Comparison of ENCODE assay signal across 8 cellular contexts in the genomic region with DNA sequence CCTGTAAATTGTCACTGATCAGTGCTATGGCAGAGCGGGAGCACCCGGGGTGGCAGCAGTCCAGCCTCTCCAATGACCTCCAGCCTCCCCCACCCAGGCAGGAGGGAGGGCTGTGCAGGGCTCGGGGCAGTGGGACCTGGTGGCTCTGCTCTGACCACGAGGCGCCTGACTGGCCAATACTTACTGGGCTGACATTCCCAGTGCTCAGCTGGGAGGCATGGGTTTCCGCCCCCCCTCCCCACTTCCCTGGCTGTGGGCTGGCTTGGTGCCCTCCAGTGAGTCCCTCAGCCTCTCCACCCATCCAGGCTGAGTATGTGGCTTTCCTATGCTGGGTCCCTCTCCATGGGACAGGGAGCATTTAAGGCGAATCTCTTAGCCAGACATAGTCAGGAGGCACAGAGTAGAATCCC. TPM values are rescaled to one million over a fixed set of nuclear protein-coding genes. Genes with fewer than 3 reads are reported as not detected.
A peak's percentile ranks its signal among the peaks of the same experiment; 100 is the strongest.
DNase-seq lines count a peak whose midpoint lies in the region; ATAC-seq and TF ChIP-seq lines count a peak whose summit lies in the region.

No MANE protein-coding gene starts in this region.

- no peak for ATAC-seq in naive B cell (ENCODE audit: low read depth in 2 of 2)
- ATAC-seq in GM21786 (IDR thresholded peaks at IDR 0.05; ENCODE audit: unreplicated experiment), result no peak
- no peak for ATAC-seq in GM21526 (IDR thresholded peaks at IDR 0.05; ENCODE audit: low FRiP score, unreplicated experiment)

- peak overlapping the region; percentile 86 to 89 (median 88) for H3K4me3 Mint-ChIP-seq in CD4-positive, alpha-beta memory T cell
- H3K4me3 Mint-ChIP-seq in naive B cell, result peak overlapping the region; percentile 12 to 87 (median 38)

- peak in 1 of 2 experiments; percentile 73; a peak in 1 of 4 replicates for TF ChIP-seq EP300 in SK-N-SH (IDR thresholded peaks at IDR 0.05; ENCODE audit: borderline replicate concordance in 1 of 2, low read depth in 1 of 2, low read length in 1 of 2)

- H3K36me3 Mint-ChIP-seq in CD4-positive, alpha-beta memory T cell, result peaks cover 19 to 30% of the 10 kb centered on the region in 2 donors
- H3K36me3 Mint-ChIP-seq in naive B cell, result no peaks in the 10 kb centered on the region

- CTCF ChIA-PET in CD4-positive, alpha-beta memory T cell (lab: Charles Lee; ENCODE audit: partially characterized antibody), result interaction anchor here (1.4 to 8.5 kb wide), 4 partner anchors 14 to 69 kb away, joined by 6 to 134 read pairs (median 61); no protein-coding TSS in a partner anchor
- CTCF ChIA-PET in SK-N-SH (lab: Yijun Ruan, JAX), result interaction anchor here (0.6 to 15.1 kb wide), 9 partner anchors 10 to 106 kb away, joined by 3 to 327 read pairs (median 8); a partner anchor contains a TSS

- H2AFZ ChIP-seq in SK-N-SH (ENCODE audit: low read depth), result no peak overlapping the region

- in situ Hi-C loops in HAP-1 (cut with MboI; ENCODE audit: low sequenced_read_pairs), result no loop called here

- TF ChIP-seq RAD21 in SK-N-SH (IDR thresholded peaks at IDR 0.05; ENCODE audit: low read length), result 0 out of 2 replicates have a peak, but pooled peaks have one; percentile 4

- H3K9me3 ChIP-seq in CD4-positive, alpha-beta memory T cell (ENCODE audit: control insufficient read depth in 1 of 2, low read length in 2 of 2), result no peaks in the 10 kb centered on the region
- H3K9me3 ChIP-seq in SK-N-SH (no peaks in the 10 kb centered on the region), HAP-1 (no peaks in the 10 kb centered on the region)

- peaks cover 34% of the 10 kb centered on the region for H4K20me1 ChIP-seq in SK-N-SH (ENCODE audit: insufficient read depth)

- intact Hi-C loops in CD4-positive, alpha-beta memory T cell (cut with micrococcal nuclease), result no loop called here

- H3K9ac ChIP-seq in SK-N-SH, result peak overlapping the region; percentile 93

- peaks cover 21% of the 10 kb centered on the region for H3K36me3 ChIP-seq in CD4-positive, alpha-beta memory T cell (ENCODE audit: insufficient read depth, low read length)
- H3K36me3 ChIP-seq in SK-N-SH (replicated peaks in 1 of 2; ENCODE audit: control insufficient read depth in 1 of 2, insufficient read depth in 2 of 2, low read length in 1 of 2), result peaks cover 34 to 37% of the 10 kb centered on the region in 2 experiments
- H3K36me3 ChIP-seq in HAP-1 (replicated peaks), result peaks cover 5% of the 10 kb centered on the region

- peaks cover 0 to 4% (median 0%) of the 10 kb centered on the region in 8 donors for H3K9me3 Mint-ChIP-seq in CD4-positive, alpha-beta memory T cell
- H3K9me3 Mint-ChIP-seq in naive B cell, result no peaks in the 10 kb centered on the region

- peaks cover 32 to 68% (median 50%) of the 10 kb centered on the region in 4 donors for H3K4me1 Mint-ChIP-seq in CD4-positive, alpha-beta memory T cell
- H3K4me1 Mint-ChIP-seq in naive B cell, result peaks cover 30 to 57% (median 46%) of the 10 kb centered on the region in 3 donors

- TF ChIP-seq CTCF in SK-N-SH (IDR thresholded peaks at IDR 0.05), result no peak

- peak overlapping the region; percentile 96 to 99 (median 99) for H3K27ac Mint-ChIP-seq in CD4-positive, alpha-beta memory T cell
- H3K27ac Mint-ChIP-seq in naive B cell, result peak overlapping the region; percentile 65 to 97 (median 88)

- WGBS in SK-N-SH (ENCODE audit: low lambda C conversion rate), result 21% methylated on average over 4 of the region's 7 CpGs

- no peaks in the 10 kb centered on the region for H3K27me3 ChIP-seq in CD4-positive, alpha-beta memory T cell (ENCODE audit: insufficient read depth, low read length)
- H3K27me3 ChIP-seq in SK-N-SH (ENCODE audit: insufficient read depth) (no peaks in the 10 kb centered on the region), HAP-1 (ENCODE audit: low read depth) (no peaks in the 10 kb centered on the region)

- H3K27ac ChIP-seq in CD4-positive, alpha-beta memory T cell (ENCODE audit: low read depth, low read length), result peak overlapping the region; percentile 93
- H3K27ac ChIP-seq in SK-N-SH (ENCODE audit: low read depth in 2 of 2, low read length in 1 of 2) (peak overlapping the region; percentile 20 to 91; a peak in 3 of 4 replicates), epithelial cell of prostate (peak overlapping the region; percentile 55)

- peak overlapping the region; percentile 76 to 89 for H3K4me3 ChIP-seq in CD4-positive, alpha-beta memory T cell (ENCODE audit: low read length in 2 of 2)
- H3K4me3 ChIP-seq in SK-N-SH (ENCODE audit: low read depth in 2 of 2, low read length in 1 of 2) (peak overlapping the region; percentile 86 to 94), HAP-1 (no peak overlapping the region)

- DNase-seq in CD4-positive, alpha-beta memory T cell, result no peak
- DNase-seq in SK-N-SH (peak; percentile 72), epithelial cell of prostate (ENCODE audit: low read depth, low spot score) (no peak), naive B cell (no peak), HAP-1 (ENCODE audit: low spot score in 2 of 2) (no peak), AML-193 (lab: John Stamatoyannopoulos, UW) (no peak)

- peaks cover 49% of the 10 kb centered on the region for H3F3A ChIP-seq in SK-N-SH (replicated peaks; ENCODE audit: insufficient read depth)

- H3K4me1 ChIP-seq in CD4-positive, alpha-beta memory T cell (ENCODE audit: insufficient read depth, low read length), result peaks cover 63% of the 10 kb centered on the region
- peaks cover 41 to 43% of the 10 kb centered on the region in 2 experiments for H3K4me1 ChIP-seq in SK-N-SH (ENCODE audit: control insufficient read depth in 1 of 2, insufficient read depth in 2 of 2, low read depth in 1 of 2, low read length in 1 of 2)
- peaks cover 12% of the 10 kb centered on the region for H3K4me1 ChIP-seq in HAP-1

- POLR2A ChIA-PET in CD4-positive, alpha-beta memory T cell (lab: Charles Lee; ENCODE audit: partially characterized antibody), result interaction anchor here (2.2 to 4.6 kb wide), 3 partner anchors 25 to 105 kb away, joined by 7 to 62 read pairs (median 28); no protein-coding TSS in a partner anchor
- POLR2A ChIA-PET in SK-N-SH (lab: Yijun Ruan, JAX), result no interaction called here

- no peaks in the 10 kb centered on the region for H3K9me2 ChIP-seq in SK-N-SH

- no peaks in the 10 kb centered on the region for H3K27me3 Mint-ChIP-seq in CD4-positive, alpha-beta memory T cell
- peaks cover 0 to 21% (median 0%) of the 10 kb centered on the region in 3 donors for H3K27me3 Mint-ChIP-seq in naive B cell

- peak overlapping the region; percentile 98 for H3K4me2 ChIP-seq in SK-N-SH

- peaks cover 58% of the 10 kb centered on the region for H3K79me2 ChIP-seq in SK-N-SH (ENCODE audit: insufficient read depth)

TF ChIP-seq in SK-N-SH, 30 proteins besides CTCF, POLR2A, EP300 and RAD21 (continues in another document):
- TF ChIP-seq, protein P1, sequence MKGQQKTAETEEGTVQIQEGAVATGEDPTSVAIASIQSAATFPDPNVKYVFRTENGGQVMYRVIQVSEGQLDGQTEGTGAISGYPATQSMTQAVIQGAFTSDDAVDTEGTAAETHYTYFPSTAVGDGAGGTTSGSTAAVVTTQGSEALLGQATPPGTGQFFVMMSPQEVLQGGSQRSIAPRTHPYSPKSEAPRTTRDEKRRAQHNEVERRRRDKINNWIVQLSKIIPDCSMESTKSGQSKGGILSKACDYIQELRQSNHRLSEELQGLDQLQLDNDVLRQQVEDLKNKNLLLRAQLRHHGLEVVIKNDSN (IDR thresholded peaks at IDR 0.05; ENCODE audit: borderline replicate concordance, low read depth), result peak; percentile 58; the same call in 1 of the 2 replicates
- TF ChIP-seq FOSL2 (IDR thresholded peaks at IDR 0.05; ENCODE audit: borderline replicate concordance, low read depth) (no peak), TCF12 (IDR thresholded peaks at IDR 0.05) (peak; percentile 81)
- TF ChIP-seq, protein P2, sequence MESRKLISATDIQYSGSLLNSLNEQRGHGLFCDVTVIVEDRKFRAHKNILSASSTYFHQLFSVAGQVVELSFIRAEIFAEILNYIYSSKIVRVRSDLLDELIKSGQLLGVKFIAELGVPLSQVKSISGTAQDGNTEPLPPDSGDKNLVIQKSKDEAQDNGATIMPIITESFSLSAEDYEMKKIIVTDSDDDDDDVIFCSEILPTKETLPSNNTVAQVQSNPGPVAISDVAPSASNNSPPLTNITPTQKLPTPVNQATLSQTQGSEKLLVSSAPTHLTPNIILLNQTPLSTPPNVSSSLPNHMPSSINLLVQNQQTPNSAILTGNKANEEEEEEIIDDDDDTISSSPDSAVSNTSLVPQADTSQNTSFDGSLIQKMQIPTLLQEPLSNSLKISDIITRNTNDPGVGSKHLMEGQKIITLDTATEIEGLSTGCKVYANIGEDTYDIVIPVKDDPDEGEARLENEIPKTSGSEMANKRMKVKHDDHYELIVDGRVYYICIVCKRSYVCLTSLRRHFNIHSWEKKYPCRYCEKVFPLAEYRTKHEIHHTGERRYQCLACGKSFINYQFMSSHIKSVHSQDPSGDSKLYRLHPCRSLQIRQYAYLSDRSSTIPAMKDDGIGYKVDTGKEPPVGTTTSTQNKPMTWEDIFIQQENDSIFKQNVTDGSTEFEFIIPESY (IDR thresholded peaks at IDR 0.05; ENCODE audit: borderline replicate concordance, low read depth), result no peak
- TF ChIP-seq, protein P3, sequence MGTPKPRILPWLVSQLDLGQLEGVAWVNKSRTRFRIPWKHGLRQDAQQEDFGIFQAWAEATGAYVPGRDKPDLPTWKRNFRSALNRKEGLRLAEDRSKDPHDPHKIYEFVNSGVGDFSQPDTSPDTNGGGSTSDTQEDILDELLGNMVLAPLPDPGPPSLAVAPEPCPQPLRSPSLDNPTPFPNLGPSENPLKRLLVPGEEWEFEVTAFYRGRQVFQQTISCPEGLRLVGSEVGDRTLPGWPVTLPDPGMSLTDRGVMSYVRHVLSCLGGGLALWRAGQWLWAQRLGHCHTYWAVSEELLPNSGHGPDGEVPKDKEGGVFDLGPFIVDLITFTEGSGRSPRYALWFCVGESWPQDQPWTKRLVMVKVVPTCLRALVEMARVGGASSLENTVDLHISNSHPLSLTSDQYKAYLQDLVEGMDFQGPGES (IDR thresholded peaks at IDR 0.05; ENCODE audit: low read depth, low read length), result no peak

RNA-seq across cellular contexts. Expression of a gene that starts 2.7 kb away (rescaled TPM):
- total RNA-seq in CD4-positive, alpha-beta memory T cell, result 1 to 10 TPM; 7.5 to 8.4 TPM
- 100 to 1,000 TPM in 1 of 2 donors, 10 to 100 TPM in 1; 60.8 to 220 TPM for polyA plus RNA-seq in CD4-positive, alpha-beta memory T cell
- polyA plus RNA-seq in SK-N-SH (2012; rRNA removed) (24.9 and 26.1 TPM in 2 replicates), naive B cell (ENCODE audit: low read depth in 6 of 6) (10 to 100 TPM in 4 of 6 donors, 1 to 10 TPM in 2; 4.7 to 29.1 (median 15.2) TPM)
- polyA plus RNA-seq in SK-N-SH (2012; cell fraction: cytosol; rRNA removed), result 16.5 and 23.9 TPM in 2 replicates
- 51.0 and 55.2 TPM in 2 replicates for polyA plus RNA-seq in SK-N-SH (2012; cell fraction: nucleus; rRNA removed)

RNA-seq across cellular contexts. Expression of a gene that starts 21.3 kb away (rescaled TPM):
- 10 to 100 TPM; 84.4 to 84.8 TPM for total RNA-seq in CD4-positive, alpha-beta memory T cell
- polyA plus RNA-seq in CD4-positive, alpha-beta memory T cell, result 10 to 100 TPM; 33.9 to 36.6 TPM
- 88.4 and 106 TPM in 2 replicates for polyA plus RNA-seq in SK-N-SH (2012; rRNA removed)
- polyA plus RNA-seq in SK-N-SH (2012; cell fraction: cytosol; rRNA removed), result 35.9 and 56.9 TPM in 2 replicates
- polyA plus RNA-seq in SK-N-SH (2012; cell fraction: nucleus; rRNA removed), result 264 and 311 TPM in 2 replicates
- 10 to 100 TPM; 23.9 to 50.1 (median 29.8) TPM for polyA plus RNA-seq in naive B cell (ENCODE audit: low read depth in 6 of 6)
